Comparison of ENCODE assay signal across 8 cellular contexts in genomic region chr15:96330064-96330449, GRCh38. TPM values are rescaled to one million over a fixed set of nuclear protein-coding genes. Genes with fewer than 3 reads are reported as not detected.
DNase-seq lines count a peak whose midpoint lies in the region; ATAC-seq and TF ChIP-seq lines count a peak whose summit lies in the region.

No MANE protein-coding gene starts in this region.

- H3K36me3 ChIP-seq in SK-N-MC (ENCODE audit: insufficient read depth, low read length): peaks cover 15% of the 10 kb centered on the region
- no peaks in the 10 kb centered on the region for H3K36me3 ChIP-seq in naive thymus-derived CD4-positive, alpha-beta T cell (ENCODE audit: control insufficient read depth in 2 of 3, insufficient read depth in 3 of 3, low read length in 3 of 3)

- intact Hi-C loops in naive thymus-derived CD4-positive, alpha-beta T cell (cut with micrococcal nuclease): loop anchor here in 1 of 2 donors (2.0 kb wide), 2 partner anchors 15 to 29 kb away; no protein-coding TSS in a partner anchor

- TF ChIP-seq CTCF in epithelial cell of esophagus (IDR thresholded peaks at IDR 0.05; ENCODE audit: insufficient read depth, low read depth, low read length, missing control alignments): no peak

- H3K9me3 Mint-ChIP-seq in naive thymus-derived CD4-positive, alpha-beta T cell: peaks cover 0 to 56% (median 16%) of the 10 kb centered on the region in 11 donors

- no peaks in the 10 kb centered on the region for H3K9me3 ChIP-seq in SK-N-MC (ENCODE audit: low read depth, low read length)
- H3K9me3 ChIP-seq in naive thymus-derived CD4-positive, alpha-beta T cell (ENCODE audit: control insufficient read depth in 2 of 3, low read length in 3 of 3): peaks cover 0 to 7% (median 0%) of the 10 kb centered on the region in 3 experiments

- H3K27ac Mint-ChIP-seq in naive thymus-derived CD4-positive, alpha-beta T cell: peak overlapping the region in 2 of 9 donors; percentile 32 to 69

- CTCF ChIA-PET in naive thymus-derived CD4-positive, alpha-beta T cell (lab: Charles Lee): no interaction called here

- H3K36me3 Mint-ChIP-seq in naive thymus-derived CD4-positive, alpha-beta T cell: peaks cover 0 to 13% (median 4%) of the 10 kb centered on the region in 5 donors

- H3K4me3 ChIP-seq in SK-N-MC (peak overlapping the region; percentile 76), epithelial cell of esophagus (ENCODE audit: low read length) (peak overlapping the region; percentile 90)
- H3K4me3 ChIP-seq in naive thymus-derived CD4-positive, alpha-beta T cell (ENCODE audit: low read length): no peak overlapping the region

- H3K27me3 ChIP-seq in naive thymus-derived CD4-positive, alpha-beta T cell (ENCODE audit: control insufficient read depth in 2 of 2, insufficient read depth in 2 of 2, low read length in 2 of 2): peaks cover 0 to 42% of the 10 kb centered on the region in 2 donors

- H3K27ac ChIP-seq in SK-N-MC: no peak overlapping the region
- H3K27ac ChIP-seq in naive thymus-derived CD4-positive, alpha-beta T cell (ENCODE audit: low read depth, low read length): no peak overlapping the region

- DNase-seq in SKM-1 treated with dmso at 0.1 percent for 144 hours (lab: John Stamatoyannopoulos, UW; ENCODE audit: unreplicated experiment): peak; percentile 24
- no peak for DNase-seq in SKM-1 (lab: John Stamatoyannopoulos, UW; ENCODE audit: unreplicated experiment)
- DNase-seq in SK-N-MC (ENCODE audit: low read depth, low spot score): no peak
- peak; percentile 84 for DNase-seq in epithelial cell of esophagus (ENCODE audit: low read depth)
- peak in 1 of 9 donors; percentile 22 for DNase-seq in naive thymus-derived CD4-positive, alpha-beta T cell
- no peak for DNase-seq in inferior parietal cortex (ENCODE audit: extremely low spot score)
- DNase-seq in NCI-H2081 treated with DMSO at 0.1 percent for 48 hours (lab: John Stamatoyannopoulos, UW): no peak

- peak; percentile 7 for ATAC-seq in HG02938 (IDR thresholded peaks at IDR 0.05; ENCODE audit: unreplicated experiment)
- peak; percentile 28 for ATAC-seq in naive thymus-derived CD4-positive, alpha-beta T cell

- peaks cover 0 to 3% of the 10 kb centered on the region in 2 donors for H3K4me1 ChIP-seq in naive thymus-derived CD4-positive, alpha-beta T cell (ENCODE audit: control insufficient read depth in 2 of 2, insufficient read depth in 2 of 2, low read length in 2 of 2)

- H3K9ac ChIP-seq in SK-N-MC (ENCODE audit: insufficient read length): peak overlapping the region; percentile 11

- POLR2A ChIA-PET in naive thymus-derived CD4-positive, alpha-beta T cell (lab: Charles Lee): no interaction called here

- H3K4me1 Mint-ChIP-seq in naive thymus-derived CD4-positive, alpha-beta T cell: peaks cover 17 to 48% (median 27%) of the 10 kb centered on the region in 7 donors

- H3K4me3 Mint-ChIP-seq in naive thymus-derived CD4-positive, alpha-beta T cell: peak overlapping the region; percentile 28 to 88 (median 76)

- peaks cover 69 to 88% (median 83%) of the 10 kb centered on the region in 5 donors for H3K27me3 Mint-ChIP-seq in naive thymus-derived CD4-positive, alpha-beta T cell

RNA-seq across cellular contexts. Expression of gene NR2F2, which starts 0.4 kb away (rescaled TPM):
- total RNA-seq in naive thymus-derived CD4-positive, alpha-beta T cell: not detected
- not detected for polyA plus RNA-seq in naive thymus-derived CD4-positive, alpha-beta T cell

Comparison
In these comparisons a context has a peak if more than half of its experiments do, and no peak if none do; other contexts are left out.
1. DNase-seq: peak in SKM-1 treated with dmso at 0.1 percent for 144 hours (single experiment) and epithelial cell of esophagus (single experiment); none in SKM-1 (single experiment), SK-N-MC (single experiment), inferior parietal cortex (single experiment) and NCI-H2081 treated with DMSO at 0.1 percent for 48 hours (single experiment).